ENCODE assay signal across 8 cellular contexts in genomic region chr19:38930776-38931761, GRCh38. TPM values are rescaled to one million over a fixed set of nuclear protein-coding genes. Genes with fewer than 3 reads are reported as not detected.
A peak's percentile ranks its signal among the peaks of the same experiment; 100 is the strongest.
DNase-seq lines count a peak whose midpoint lies in the region; ATAC-seq, FAIRE-seq and TF ChIP-seq lines count a peak whose summit lies in the region.

Gene MRPS12 (plus strand): TSS chr19:38930944. CDS start chr19:38931295, 351 bp downstream.

- ATAC-seq in HG03442 (IDR thresholded peaks at IDR 0.05; ENCODE audit: unreplicated experiment) (peak; percentile 91), lower lobe of right lung (peak; percentile 98 to 99)

- H3K4me3 ChIP-seq in lower lobe of right lung: peak within 1 kb of the TSS; percentile 89

- H3K4me1 Mint-ChIP-seq in CD14-positive monocyte: peaks cover 15% of the 10 kb centered on the region
- peaks cover 34% of the 10 kb centered on the region for H3K4me1 Mint-ChIP-seq in activated CD4-positive, alpha-beta T cell treated with anti-CD3 and anti-CD28 coated beads, Interleukin-2, amount 10 ng/mL, durations not matched to agents 7 days and 5 days

- H3K9me3 Mint-ChIP-seq in CD14-positive monocyte: peaks cover 11 to 22% (median 18%) of the 10 kb centered on the region in 7 donors
- H3K9me3 Mint-ChIP-seq in activated CD4-positive, alpha-beta T cell treated with anti-CD3 and anti-CD28 coated beads, Interleukin-2, amount 10 ng/mL, durations not matched to agents 7 days and 5 days: no peaks in the 10 kb centered on the region

- peak within 1 kb of the TSS; percentile 92 for H3K27ac ChIP-seq in lower lobe of right lung

- peaks cover 0 to 2% (median 0%) of the 10 kb centered on the region in 3 donors for H3K27me3 Mint-ChIP-seq in CD14-positive monocyte (ENCODE audit: low read depth in 3 of 3)
- H3K27me3 Mint-ChIP-seq in activated CD4-positive, alpha-beta T cell treated with anti-CD3 and anti-CD28 coated beads, Interleukin-2, amount 10 ng/mL, durations not matched to agents 7 days and 5 days: no peaks in the 10 kb centered on the region

- H3K4me3 Mint-ChIP-seq in CD14-positive monocyte: peak within 1 kb of the TSS; percentile 90 to 96
- H3K4me3 Mint-ChIP-seq in activated CD4-positive, alpha-beta T cell treated with anti-CD3 and anti-CD28 coated beads, Interleukin-2, amount 10 ng/mL, durations not matched to agents 7 days and 5 days: peak within 1 kb of the TSS; percentile 85

- FAIRE-seq in GM19239 (lab: Jason Lieb, UNC): peak; percentile 98

- H3K36me3 ChIP-seq in lower lobe of right lung: peaks cover 23% of the 10 kb centered on the region

- intact Hi-C loops in CD14-positive monocyte (cut with micrococcal nuclease) (loop anchor here (1.0 to 10.0 kb wide), 4 partner anchors 32 to 526 kb away; partner anchors contain the start of genes NFKBIB (in 2 of the 2), SIRT2 (in 2 of the 2) and FAM98C (in 1 of the 2)), lower lobe of right lung (cut with DNase I) (no loop called here)

- TF ChIP-seq CTCF in CD14-positive monocyte (IDR thresholded peaks at IDR 0.05) (no peak), lower lobe of right lung (IDR thresholded peaks at IDR 0.05) (no peak)

- H3K36me3 Mint-ChIP-seq in CD14-positive monocyte: peaks cover 17 to 38% of the 10 kb centered on the region in 2 donors
- H3K36me3 Mint-ChIP-seq in activated CD4-positive, alpha-beta T cell treated with anti-CD3 and anti-CD28 coated beads, Interleukin-2, amount 10 ng/mL, durations not matched to agents 7 days and 5 days (ENCODE audit: low read depth): peaks cover 32% of the 10 kb centered on the region

- peaks cover 3% of the 10 kb centered on the region for H3K9me3 ChIP-seq in lower lobe of right lung

- CTCF ChIA-PET in activated CD4-positive, alpha-beta T cell treated with anti-CD3 and anti-CD28 coated beads, Interleukin-2, amount 10 ng/mL, durations not matched to agents 7 days and 5 days (lab: Charles Lee): interaction anchor here (0.7 to 3.0 kb wide), 64 partner anchors 9 to 711 kb away, joined by 3 to 20 read pairs (median 4); partner anchors contain the start of genes ACTN4, CCER2, EIF3K and FAM98C

- no peaks in the 10 kb centered on the region for H3K27me3 ChIP-seq in lower lobe of right lung (ENCODE audit: low read depth)

- DNase-seq in CD14-positive monocyte (ENCODE audit: low spot score) (peak; percentile 98), GM19239 (ENCODE audit: insufficient read length, low spot score) (peak; percentile 98), NCI-H526 (lab: John Stamatoyannopoulos, UW) (peak; percentile 99 to 100), lower lobe of right lung (peak; percentile 99)
- peak; percentile 99 for DNase-seq in activated CD4-positive, alpha-beta T cell treated with anti-CD3 and anti-CD28 coated beads, Interleukin-2, amount 10 ng/mL, durations not matched to agents 7 days and 5 days
- DNase-seq in effector CD8-positive, alpha-beta T cell (lab: John Stamatoyannopoulos, UW): peak; percentile 95
- peak in 2 of 3 experiments; percentile 97 for DNase-seq in stimulated activated CD4-positive, alpha-beta T cell treated with anti-CD3 and anti-CD28 coated beads, TNF-alpha, amount 100 ng/mL, for 4 hours (ENCODE audit: low read depth in 3 of 3)

- H3K4me1 ChIP-seq in lower lobe of right lung: peaks cover 30% of the 10 kb centered on the region

- POLR2A ChIA-PET in activated CD4-positive, alpha-beta T cell treated with anti-CD3 and anti-CD28 coated beads, Interleukin-2, amount 10 ng/mL, durations not matched to agents 7 days and 5 days (lab: Charles Lee): no interaction called here

- H3K27ac Mint-ChIP-seq in CD14-positive monocyte: peak within 1 kb of the TSS; percentile 94 to 98 (median 97)
- peak within 1 kb of the TSS; percentile 93 for H3K27ac Mint-ChIP-seq in activated CD4-positive, alpha-beta T cell treated with anti-CD3 and anti-CD28 coated beads, Interleukin-2, amount 10 ng/mL, durations not matched to agents 7 days and 5 days

RNA-seq across cellular contexts. Expression of gene MRPS12, which starts in this region (rescaled TPM):
- 10 to 100 TPM; 73.0 to 81.5 TPM for polyA plus RNA-seq in CD14-positive monocyte
- total RNA-seq in activated CD4-positive, alpha-beta T cell treated with anti-CD3 and anti-CD28 coated beads, Interleukin-2, amount 10 ng/mL, durations not matched to agents 7 days and 5 days: 10 to 100 TPM; 54.8 to 57.5 TPM
- 25.9 TPM for total RNA-seq in lower lobe of right lung

Comparison
In these comparisons a context has a peak if more than half of its experiments do, and no peak if none do; other contexts are left out.
1. Peak in every context shown above with its lines: DNase-seq, ATAC-seq, H3K4me3 ChIP-seq and H3K27ac ChIP-seq.